ENCODE assay signal across 27 cellular contexts in genomic region chr7:117090820-117091219, GRCh38.
A peak's percentile ranks its signal among the peaks of the same experiment; 100 is the strongest.
DNase-seq lines count a peak whose midpoint lies in the region; ATAC-seq and TF ChIP-seq lines count a peak whose summit lies in the region.
"Had no signal": no experiment of that assay in that cellular context is flagged by ENCODE, and none has a peak within 500 bp of the region (broad histone marks: within the 10 kb centered on the region; RNA-seq: fewer than 3 reads in every experiment).

No MANE protein-coding gene starts in this region.

- no peak for TF ChIP-seq POLR2A in breast epithelium (IDR thresholded peaks at IDR 0.05)

- peak overlapping the region; percentile 1 for H3K27ac Mint-ChIP-seq in endothelial cell (ENCODE audit: unreplicated experiment)
- H3K27ac Mint-ChIP-seq: activated CD4-positive, alpha-beta memory T cell treated with anti-CD3 and anti-CD28 coated beads for 36 hours; mesothelial cell of epicardium; natural killer cell; stimulated activated memory B cell treated with anti-CD40 and anti-IgM and Interleukin-4, amounts not matched to agents 10 μg/mL and 1 μg/mL and 100 μg/mL, for 72 hours; T-helper 1 cell treated with Interleukin-12 subunit alpha and Interleukin-12 subunit beta and Interleukin-4 antibody, amounts not matched to agents 30 μg/mL and 1 μg/mL, for 36 hours; WTC11 had no signal

- intact Hi-C loops in left ventricle myocardium superior (cut with micrococcal nuclease) (no loop called here), left cardiac atrium (cut with DNase I) (no loop called here), breast epithelium (cut with DNase I; ENCODE audit: low total_unique reads) (no loop called here)

- no peak overlapping the region for H3K4me3 Mint-ChIP-seq in endothelial cell (ENCODE audit: unreplicated experiment)
- H3K4me3 Mint-ChIP-seq: activated CD4-positive, alpha-beta memory T cell treated with anti-CD3 and anti-CD28 coated beads for 36 hours; mesothelial cell of epicardium; natural killer cell; stimulated activated memory B cell treated with anti-CD40 and anti-IgM and Interleukin-4, amounts not matched to agents 10 μg/mL and 1 μg/mL and 100 μg/mL, for 72 hours; T-helper 1 cell treated with Interleukin-12 subunit alpha and Interleukin-12 subunit beta and Interleukin-4 antibody, amounts not matched to agents 30 μg/mL and 1 μg/mL, for 36 hours; WTC11 had no signal

- H3K9me3 Mint-ChIP-seq in endothelial cell (ENCODE audit: unreplicated experiment): no peaks in the 10 kb centered on the region
- H3K9me3 Mint-ChIP-seq: activated CD4-positive, alpha-beta memory T cell treated with anti-CD3 and anti-CD28 coated beads for 36 hours; mesothelial cell of epicardium; natural killer cell; stimulated activated memory B cell treated with anti-CD40 and anti-IgM and Interleukin-4, amounts not matched to agents 10 μg/mL and 1 μg/mL and 100 μg/mL, for 72 hours; T-helper 1 cell treated with Interleukin-12 subunit alpha and Interleukin-12 subunit beta and Interleukin-4 antibody, amounts not matched to agents 30 μg/mL and 1 μg/mL, for 36 hours; WTC11 had no signal

- no peak overlapping the region for H3K4me3 ChIP-seq in breast epithelium
- H3K4me3 ChIP-seq: esophagus muscularis mucosa, gastrocnemius medialis, HAP-1, PC-9, SJCRH30 had no signal

- no peaks in the 10 kb centered on the region for H3K27me3 Mint-ChIP-seq in endothelial cell (ENCODE audit: unreplicated experiment)
- H3K27me3 Mint-ChIP-seq: activated CD4-positive, alpha-beta memory T cell treated with anti-CD3 and anti-CD28 coated beads for 36 hours; stimulated activated memory B cell treated with anti-CD40 and anti-IgM and Interleukin-4, amounts not matched to agents 10 μg/mL and 1 μg/mL and 100 μg/mL, for 72 hours had no signal

- ATAC-seq in left ventricle myocardium superior: peak; percentile 52
- no peak for ATAC-seq in left cardiac atrium
- ATAC-seq: gastrocnemius medialis; natural killer cell; stimulated activated memory B cell treated with anti-CD40 and anti-IgM and Interleukin-4, amounts not matched to agents 10 μg/mL and 1 μg/mL and 100 μg/mL, for 72 hours; WTC11 had no signal

- H3K4me1 Mint-ChIP-seq in endothelial cell (ENCODE audit: unreplicated experiment): peaks cover 24% of the 10 kb centered on the region

- H3K27me3 ChIP-seq in breast epithelium: no peaks in the 10 kb centered on the region
- H3K27me3 ChIP-seq: esophagus muscularis mucosa, gastrocnemius medialis, SJCRH30 had no signal

- no peaks in the 10 kb centered on the region for H3K36me3 Mint-ChIP-seq in endothelial cell (ENCODE audit: low read depth, unreplicated experiment)
- H3K36me3 Mint-ChIP-seq: activated CD4-positive, alpha-beta memory T cell treated with anti-CD3 and anti-CD28 coated beads for 36 hours; mesothelial cell of epicardium; natural killer cell; stimulated activated memory B cell treated with anti-CD40 and anti-IgM and Interleukin-4, amounts not matched to agents 10 μg/mL and 1 μg/mL and 100 μg/mL, for 72 hours; WTC11 had no signal

- H3K27ac ChIP-seq in breast epithelium: no peak overlapping the region
- H3K27ac ChIP-seq: esophagus muscularis mucosa, gastrocnemius medialis, PC-9, SJCRH30 had no signal

- TF ChIP-seq CTCF in endothelial cell (IDR thresholded peaks at IDR 0.05; ENCODE audit: unreplicated experiment) (no peak), breast epithelium (IDR thresholded peaks at IDR 0.05) (no peak)

- no peaks in the 10 kb centered on the region for H3K36me3 ChIP-seq in breast epithelium
- H3K36me3 ChIP-seq: esophagus muscularis mucosa, gastrocnemius medialis, HAP-1, SJCRH30 had no signal

- DNase-seq in left ventricle myocardium superior (no peak), left cardiac atrium (no peak), NCI-H524 (lab: John Stamatoyannopoulos, UW) (peak; percentile 80 to 89), endothelial cell (ENCODE audit: low spot score) (no peak), putamen (ENCODE audit: low spot score) (no peak), GM03348 (ENCODE audit: low spot score) (no peak), breast epithelium (ENCODE audit: low spot score in 2 of 2) (no peak), iPS-NIHi7 (ENCODE audit: extremely low spot score) (no peak)
- DNase-seq: activated CD4-positive, alpha-beta memory T cell treated with anti-CD3 and anti-CD28 coated beads for 36 hours; amniotic stem cell; cerebellar nuclear complex; effector CD8-positive, alpha-beta T cell; gastrocnemius medialis; kidney glomerular epithelial cell; natural killer cell; NCI-H1092; NCI-H2081 treated with DMSO at 0.1 percent for 48 hours; PC-9; posterior cingulate gyrus; SJCRH30; stimulated activated CD4-positive, alpha-beta T cell treated with anti-CD3 and anti-CD28 coated beads, Interleukin-1b, Interleukin-23, amount 100 ng/mL, for 48 hours had no signal

- H3K9me3 ChIP-seq in breast epithelium: no peaks in the 10 kb centered on the region
- H3K9me3 ChIP-seq: esophagus muscularis mucosa, gastrocnemius medialis, HAP-1, SJCRH30 had no signal

- no peaks in the 10 kb centered on the region for H3K4me1 ChIP-seq in breast epithelium
- H3K4me1 ChIP-seq: HAP-1 had no signal

Comparison
In these comparisons a context has a peak if more than half of its experiments do, and no peak if none do; other contexts are left out.
1. DNase-seq: peak in NCI-H524 (2 of 2); none in left ventricle myocardium superior (single experiment), left cardiac atrium (single experiment), endothelial cell (single experiment), putamen (single experiment), GM03348 (single experiment), breast epithelium (0 of 2) and iPS-NIHi7 (single experiment).